In the genomic region with DNA sequence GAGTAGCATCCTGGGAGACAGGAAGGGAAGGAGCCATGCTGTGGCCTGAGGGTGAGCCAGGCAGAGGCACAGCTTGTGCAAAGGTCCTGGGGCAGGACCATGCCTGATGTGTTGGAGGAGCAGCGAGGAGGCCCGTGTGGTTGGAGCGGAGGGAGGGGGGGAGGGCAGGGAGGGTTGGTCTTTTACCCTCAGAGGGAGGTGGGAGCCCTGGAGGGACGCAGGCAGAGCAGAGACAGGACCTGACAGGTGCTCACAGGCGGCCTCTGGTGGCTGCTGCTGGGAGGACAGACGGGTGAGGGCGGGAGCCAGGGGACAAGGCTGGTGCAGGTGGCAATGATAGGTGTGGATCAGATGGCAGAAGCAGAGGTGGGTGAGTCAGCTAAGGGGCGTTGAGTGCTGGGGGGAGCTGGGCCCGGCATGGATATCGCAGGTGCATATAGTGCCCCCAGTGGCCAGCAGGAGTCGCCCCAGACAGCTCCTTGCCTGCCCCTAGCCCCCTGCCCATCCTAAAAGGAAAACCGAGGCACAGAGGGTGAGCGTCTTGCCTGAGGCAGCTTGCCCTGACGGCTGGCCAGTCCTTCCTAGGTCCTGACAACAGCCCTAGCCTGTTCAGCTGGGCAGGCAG, we compare ENCODE assay signal across 8 cellular contexts. TPM values are rescaled to one million over a fixed set of nuclear protein-coding genes. Genes with fewer than 3 reads are reported as not detected.
DNase-seq lines count a peak whose midpoint lies in the region; ATAC-seq, FAIRE-seq and TF ChIP-seq lines count a peak whose summit lies in the region.

No MANE protein-coding gene starts in this region.

- H3K27ac ChIP-seq in CD4-positive, alpha-beta T cell (ENCODE audit: low read depth, low read length), result no peak overlapping the region
- no peak overlapping the region for H3K27ac ChIP-seq in IMR-90 (ENCODE audit: insufficient read depth, low read length)
- no peak overlapping the region for H3K27ac ChIP-seq in astrocyte (ENCODE audit: low read depth, low read length)
- no peak overlapping the region for H3K27ac ChIP-seq in keratinocyte (ENCODE audit: control insufficient read depth, insufficient read depth, low read length)

- H3K9me1 ChIP-seq in IMR-90 (ENCODE audit: insufficient read depth, low read length) (no peaks in the 10 kb centered on the region), keratinocyte (ENCODE audit: control insufficient read depth, extremely low read depth, insufficient read depth, low read length) (no peaks in the 10 kb centered on the region)

- H3K18ac ChIP-seq in IMR-90 (ENCODE audit: low read depth, low read length), result no peak overlapping the region

- H4K91ac ChIP-seq in IMR-90 (ENCODE audit: insufficient read depth, low read depth, low read length), result no peak overlapping the region

- H3K27ac Mint-ChIP-seq in CD4-positive, alpha-beta T cell, result no peak overlapping the region
- H3K27ac Mint-ChIP-seq in T-helper 2 cell treated with Interferon-gamma antibody and Interleukin-4, amounts not matched to agents 5 μg/mL and 100 μg/mL, for 36 hours, result no peak overlapping the region
- no peak overlapping the region for H3K27ac Mint-ChIP-seq in astrocyte (ENCODE audit: unreplicated experiment)

- no peak overlapping the region for H3K4ac ChIP-seq in IMR-90 (ENCODE audit: low read depth, low read length)

- H3K79me2 ChIP-seq in astrocyte (ENCODE audit: insufficient read depth, low read length) (no peaks in the 10 kb centered on the region), keratinocyte (ENCODE audit: control insufficient read depth, insufficient read depth, low read length) (peaks cover 13% of the 10 kb centered on the region)

- H2AFZ ChIP-seq in IMR-90 (replicated peaks; ENCODE audit: low read length, poor library complexity) (peak overlapping the region; percentile 68), astrocyte (ENCODE audit: low read depth, low read length) (no peak overlapping the region), keratinocyte (ENCODE audit: control insufficient read depth, low read length) (no peak overlapping the region)

- H3K9me3 Mint-ChIP-seq in CD4-positive, alpha-beta T cell, result no peaks in the 10 kb centered on the region
- H3K9me3 Mint-ChIP-seq in T-helper 2 cell treated with Interferon-gamma antibody and Interleukin-4, amounts not matched to agents 5 μg/mL and 100 μg/mL, for 36 hours, result no peaks in the 10 kb centered on the region
- no peaks in the 10 kb centered on the region for H3K9me3 Mint-ChIP-seq in astrocyte (ENCODE audit: unreplicated experiment)

- H2AK9ac ChIP-seq in IMR-90 (replicated peaks; ENCODE audit: low read depth, low read length, poor library complexity), result no peak overlapping the region

- peaks cover 7% of the 10 kb centered on the region for H3K4me1 Mint-ChIP-seq in CD4-positive, alpha-beta T cell (ENCODE audit: low read depth)
- H3K4me1 Mint-ChIP-seq in T-helper 2 cell treated with Interferon-gamma antibody and Interleukin-4, amounts not matched to agents 5 μg/mL and 100 μg/mL, for 36 hours (ENCODE audit: low read depth), result peaks cover 13% of the 10 kb centered on the region
- no peaks in the 10 kb centered on the region for H3K4me1 Mint-ChIP-seq in astrocyte (ENCODE audit: low read depth, unreplicated experiment)

- H4K5ac ChIP-seq in IMR-90 (ENCODE audit: low read depth, low read length), result no peak overlapping the region

- H3K4me3 Mint-ChIP-seq in CD4-positive, alpha-beta T cell, result no peak overlapping the region
- no peak overlapping the region for H3K4me3 Mint-ChIP-seq in T-helper 2 cell treated with Interferon-gamma antibody and Interleukin-4, amounts not matched to agents 5 μg/mL and 100 μg/mL, for 36 hours
- no peak overlapping the region for H3K4me3 Mint-ChIP-seq in astrocyte (ENCODE audit: unreplicated experiment)

- FAIRE-seq in astrocyte (lab: Jason Lieb, UNC) (no peak), keratinocyte (lab: Jason Lieb, UNC) (no peak)

- H3K9ac ChIP-seq in IMR-90 (ENCODE audit: low read depth, low read length) (no peak overlapping the region), astrocyte (ENCODE audit: low read length) (no peak overlapping the region), keratinocyte (ENCODE audit: control insufficient read depth, extremely low read depth, insufficient read depth, low read length) (no peak overlapping the region)

- no peak overlapping the region for H3K23ac ChIP-seq in IMR-90 (ENCODE audit: low read depth, low read length)

- dilution Hi-C loops in IMR-90 (cut with HindIII; ENCODE audit: low sequenced_read_pairs, unreplicated experiment), result no loop called here
- dilution Hi-C loops in keratinocyte (cut with MboI; ENCODE audit: extremely low pct_ligation_motif_present, low sequenced_read_pairs), result no loop called here

- in situ Hi-C loops in IMR-90 (cut with MboI; ENCODE audit: low sequenced_read_pairs), result no loop called here

- H3K27me3 Mint-ChIP-seq in CD4-positive, alpha-beta T cell, result peaks cover 4% of the 10 kb centered on the region
- no peaks in the 10 kb centered on the region for H3K27me3 Mint-ChIP-seq in T-helper 2 cell treated with Interferon-gamma antibody and Interleukin-4, amounts not matched to agents 5 μg/mL and 100 μg/mL, for 36 hours (ENCODE audit: low read depth)
- H3K27me3 Mint-ChIP-seq in astrocyte (ENCODE audit: low read depth, unreplicated experiment), result no peaks in the 10 kb centered on the region

- H3K4me1 ChIP-seq in IMR-90 (ENCODE audit: control insufficient read depth, insufficient read depth, low read length), result no peaks in the 10 kb centered on the region
- H3K4me1 ChIP-seq in astrocyte (ENCODE audit: insufficient read depth, low read length), result no peaks in the 10 kb centered on the region
- H3K4me1 ChIP-seq in keratinocyte (ENCODE audit: control insufficient read depth, extremely low read depth, insufficient read depth, low read length), result peaks cover 6% of the 10 kb centered on the region

- POLR2A ChIA-PET in CD4-positive, alpha-beta T cell (lab: Charles Lee), result no interaction called here
- POLR2A ChIA-PET in IMR-90 (lab: Charles Lee; ENCODE audit: unreplicated experiment), result no interaction called here

- H3K79me1 ChIP-seq in IMR-90 (ENCODE audit: low read depth in 1 of 2, low read length in 2 of 2), result no peaks in the 10 kb centered on the region

- no peak for TF ChIP-seq POLR2A in IMR-90 (IDR thresholded peaks at IDR 0.05; ENCODE audit: low read depth, low read length)

- H2BK20ac ChIP-seq in IMR-90 (ENCODE audit: low read depth, low read length), result no peak overlapping the region

- TF ChIP-seq CTCF in CD4-positive, alpha-beta T cell (IDR thresholded peaks at IDR 0.05), result peak; percentile 71
- TF ChIP-seq CTCF in IMR-90 (conservative IDR thresholded peaks at IDR 0.05; ENCODE audit: low read depth, low read length) (peak; percentile 53), astrocyte (IDR thresholded peaks at IDR 0.05; ENCODE audit: insufficient read depth, low read depth, low read length) (peak; percentile 60), keratinocyte (optimal IDR thresholded peaks at IDR 0.05 in 1 of 3, IDR thresholded peaks at IDR 0.05 in 1 of 3, conservative IDR thresholded peaks at IDR 0.05 in 1 of 3; ENCODE audit: extremely low read depth in 1 of 3, insufficient read depth in 2 of 3, low read length in 3 of 3) (peak; percentile 71 to 84 (median 78))

- H4K20me1 ChIP-seq in IMR-90 (ENCODE audit: insufficient read depth, low read length), result peaks cover 2% of the 10 kb centered on the region; the same call in 1 of the 2 replicates
- no peaks in the 10 kb centered on the region for H4K20me1 ChIP-seq in astrocyte (ENCODE audit: insufficient read depth, low read length)
- no peaks in the 10 kb centered on the region for H4K20me1 ChIP-seq in keratinocyte (ENCODE audit: control insufficient read depth, extremely low read depth, insufficient read depth, low read length)

- H2AK5ac ChIP-seq in IMR-90 (ENCODE audit: low read depth, low read length), result no peak overlapping the region; the same call in 1 of the 2 replicates

- WGBS in IMR-90 (ENCODE audit: extremely low coverage in 2 of 2, insufficient read length in 1 of 2), 2 experiments, result 10% methylated on average over 5 of the region's 14 CpGs; no CpG with 5 or more reads in 1 of the 2 experiments

- TF ChIP-seq RAD21 in IMR-90 (IDR thresholded peaks at IDR 0.05; ENCODE audit: low read length), result peak; percentile 38; the same call in 1 of the 2 replicates

- CTCF ChIA-PET in CD4-positive, alpha-beta T cell (lab: Charles Lee), result interaction anchor here (0.8 to 1.7 kb wide), 6 partner anchors 11 to 175 kb away, joined by 3 to 6 read pairs (median 4); no protein-coding TSS in a partner anchor
- CTCF ChIA-PET in IMR-90 (lab: Yijun Ruan, JAX), result no interaction called here

- H3K56ac ChIP-seq in IMR-90 (ENCODE audit: extremely low read depth, insufficient read depth, low read length), result no peak overlapping the region

- intact Hi-C loops in CD4-positive, alpha-beta T cell (cut with DNase I, micrococcal nuclease), result no loop called here
- intact Hi-C loops in IMR-90 (cut with micrococcal nuclease), result no loop called here

- H3K14ac ChIP-seq in IMR-90 (replicated peaks; ENCODE audit: low read depth, low read length), result no peak overlapping the region

- H3K4me3 ChIP-seq in IMR-90 (ENCODE audit: insufficient read depth, low read depth, low read length) (no peak overlapping the region), astrocyte (ENCODE audit: insufficient read depth, low read depth, low read length) (no peak overlapping the region), keratinocyte (ENCODE audit: control insufficient read depth in 2 of 3, extremely low read depth in 1 of 3, insufficient read depth in 2 of 3, low read depth in 1 of 3, low read length in 3 of 3) (no peak overlapping the region)

- no peak overlapping the region for H2BK120ac ChIP-seq in IMR-90 (ENCODE audit: low read depth, low read length)

- H3K4me2 ChIP-seq in IMR-90 (ENCODE audit: low read depth, low read length), result no peak overlapping the region
- no peak overlapping the region for H3K4me2 ChIP-seq in astrocyte (ENCODE audit: low read length)
- no peak overlapping the region for H3K4me2 ChIP-seq in keratinocyte (ENCODE audit: control insufficient read depth, extremely low read depth, insufficient read depth, low read depth, low read length)

- no peaks in the 10 kb centered on the region for H3K27me3 ChIP-seq in CD4-positive, alpha-beta T cell (ENCODE audit: control insufficient read depth, insufficient read depth, low read length)
- no peaks in the 10 kb centered on the region for H3K27me3 ChIP-seq in IMR-90 (ENCODE audit: control insufficient read depth, insufficient read depth, low read length)
- H3K27me3 ChIP-seq in astrocyte (ENCODE audit: insufficient read depth, low read length), result no peaks in the 10 kb centered on the region
- no peaks in the 10 kb centered on the region for H3K27me3 ChIP-seq in keratinocyte (ENCODE audit: control insufficient read depth, extremely low read depth, insufficient read depth, low read length)

- H2BK5ac ChIP-seq in IMR-90 (ENCODE audit: low read depth, low read length, poor library complexity, severe bottlenecking), result no peak overlapping the region

- H4K8ac ChIP-seq in IMR-90 (ENCODE audit: low read depth in 2 of 2, low read length in 2 of 2), result no peak overlapping the region

- H2BK15ac ChIP-seq in IMR-90 (ENCODE audit: low read depth, low read length), result no peak overlapping the region

- no peaks in the 10 kb centered on the region for H3K9me3 ChIP-seq in CD4-positive, alpha-beta T cell (ENCODE audit: control insufficient read depth, low read length)
- no peaks in the 10 kb centered on the region for H3K9me3 ChIP-seq in IMR-90 (ENCODE audit: control insufficient read depth, insufficient read depth, low read length)
- no peaks in the 10 kb centered on the region for H3K9me3 ChIP-seq in astrocyte (ENCODE audit: insufficient read depth, low read depth, low read length)
- no peaks in the 10 kb centered on the region for H3K9me3 ChIP-seq in keratinocyte (ENCODE audit: control insufficient read depth, low read depth, low read length)

- H3K36me3 Mint-ChIP-seq in CD4-positive, alpha-beta T cell (ENCODE audit: low read depth), result no peaks in the 10 kb centered on the region
- no peaks in the 10 kb centered on the region for H3K36me3 Mint-ChIP-seq in T-helper 2 cell treated with Interferon-gamma antibody and Interleukin-4, amounts not matched to agents 5 μg/mL and 100 μg/mL, for 36 hours (ENCODE audit: low read depth)
- peaks cover 4% of the 10 kb centered on the region for H3K36me3 Mint-ChIP-seq in astrocyte (ENCODE audit: low read depth, unreplicated experiment)

- ATAC-seq in CD4-positive, alpha-beta T cell (ENCODE audit: poor library complexity), result peak; percentile 94
- ATAC-seq in IMR-90 (ENCODE audit: low read depth), result peak; percentile 88
- ATAC-seq in GM21390 (IDR thresholded peaks at IDR 0.05; ENCODE audit: unreplicated experiment), result no peak
- no peak for ATAC-seq in HG03095 (IDR thresholded peaks at IDR 0.05; ENCODE audit: unreplicated experiment)

- no TSS peak for BruUV-seq in IMR-90 (replicated peaks; lab: Mats Ljungman, UMichigan)

- peak; percentile 61 to 77 (median 72) for DNase-seq in CD4-positive, alpha-beta T cell
- DNase-seq in IMR-90 (no peak), astrocyte (ENCODE audit: low read depth) (no peak), keratinocyte (ENCODE audit: low read depth, low spot score) (no peak)
- peak; percentile 55 for DNase-seq in T-helper 2 cell treated with Interferon-gamma antibody and Interleukin-4, amounts not matched to agents 5 μg/mL and 100 μg/mL, for 36 hours (ENCODE audit: low spot score)
- peak; percentile 53 to 66 (median 59) for DNase-seq in stimulated activated CD4-positive, alpha-beta T cell treated with anti-CD3 and anti-CD28 coated beads, TNF-alpha, amount 100 ng/mL, for 4 hours (ENCODE audit: low read depth in 3 of 3)

- H3K36me3 ChIP-seq in IMR-90 (ENCODE audit: control insufficient read depth, insufficient read depth, low read length) (peaks cover 4% of the 10 kb centered on the region), astrocyte (ENCODE audit: insufficient read depth, low read length) (no peaks in the 10 kb centered on the region), keratinocyte (ENCODE audit: control insufficient read depth in 2 of 2, extremely low read depth in 1 of 2, insufficient read depth in 2 of 2, low read length in 2 of 2) (peaks cover 11 to 18% of the 10 kb centered on the region in 2 experiments)

RNA-seq across cellular contexts. Expression of a gene that starts 9.8 kb away (rescaled TPM):
- total RNA-seq in CD4-positive, alpha-beta T cell, result 10 to 100 TPM; 12.1 to 14.9 TPM
- total RNA-seq in IMR-90 (2012; rRNA removed), result 0.18 and 0.28 TPM in 2 replicates
- 0.04 TPM in 1 of 2 replicates, not detected in the other for polyA plus RNA-seq in IMR-90 (2012; rRNA removed)
- polyA plus RNA-seq in IMR-90 (2012; cell fraction: cytosol; rRNA removed), result 0.04 TPM in 1 of 2 replicates, not detected in the other
- 0.33 and 0.40 TPM in 2 replicates for polyA plus RNA-seq in IMR-90 (2012; cell fraction: nucleus; rRNA removed; ENCODE audit: low replicate concordance)
- not detected in 2 replicates for total RNA-seq in astrocyte
- polyA plus RNA-seq in keratinocyte, result 60.0 to 77.0 TPM (median 71.9 TPM) in 3 replicates
- polyA plus RNA-seq in keratinocyte (2011; ENCODE audit: low read depth), result 31.8 TPM
- polyA plus RNA-seq in keratinocyte (2011; cell fraction: cytosol; rRNA removed), result 59.1 and 99.8 TPM in 2 replicates
- polyA plus RNA-seq in keratinocyte (2011; cell fraction: nucleus; rRNA removed), result 31.2 and 40.4 TPM in 2 replicates
- polyA plus RNA-seq in keratinocyte (2012; ENCODE audit: low replicate concordance), result 92.2 and 95.0 TPM in 2 replicates
- 47.1 to 107 TPM (median 56.3 TPM) in 3 replicates for polyA minus RNA-seq in keratinocyte
- polyA minus RNA-seq in keratinocyte (2011; cell fraction: cytosol; rRNA and poly(A)+ RNA removed), result 115 TPM
- 30.8 and 32.5 TPM in 2 replicates for polyA minus RNA-seq in keratinocyte (2011; cell fraction: nucleus; rRNA and poly(A)+ RNA removed)

RNA-seq across cellular contexts. Expression of a gene that starts 31.9 kb away (rescaled TPM):
- total RNA-seq in CD4-positive, alpha-beta T cell, result 1 to 10 TPM; 2.6 to 3.4 TPM
- total RNA-seq in IMR-90 (2012; rRNA removed) (25.5 and 34.4 TPM in 2 replicates), astrocyte (39.9 and 41.0 TPM in 2 replicates)
- polyA plus RNA-seq in IMR-90 (2012; rRNA removed) (33.3 and 44.5 TPM in 2 replicates), keratinocyte (12.7 to 47.8 TPM (median 17.6 TPM) in 3 replicates)
- polyA plus RNA-seq in IMR-90 (2012; cell fraction: cytosol; rRNA removed), result 29.2 and 50.1 TPM in 2 replicates
- polyA plus RNA-seq in IMR-90 (2012; cell fraction: nucleus; rRNA removed; ENCODE audit: low replicate concordance), result 24.5 and 49.2 TPM in 2 replicates
- 5.3 TPM for polyA plus RNA-seq in keratinocyte (2011; ENCODE audit: low read depth)
- polyA plus RNA-seq in keratinocyte (2011; cell fraction: cytosol; rRNA removed), result 23.6 and 40.7 TPM in 2 replicates
- 30.7 and 37.7 TPM in 2 replicates for polyA plus RNA-seq in keratinocyte (2011; cell fraction: nucleus; rRNA removed)
- polyA plus RNA-seq in keratinocyte (2012; ENCODE audit: low replicate concordance), result 30.2 and 62.2 TPM in 2 replicates
- 28.8 to 128 TPM (median 38.1 TPM) in 3 replicates for polyA minus RNA-seq in keratinocyte
- polyA minus RNA-seq in keratinocyte (2011; cell fraction: cytosol; rRNA and poly(A)+ RNA removed), result 40.5 TPM
- 17.4 and 19.7 TPM in 2 replicates for polyA minus RNA-seq in keratinocyte (2011; cell fraction: nucleus; rRNA and poly(A)+ RNA removed)

RNA-seq across cellular contexts. Expression of a gene that starts 52.6 kb away (rescaled TPM):
- total RNA-seq in CD4-positive, alpha-beta T cell, result 10 to 100 TPM; 70.2 to 73.7 TPM
- total RNA-seq in IMR-90 (2012; rRNA removed), result not detected in 2 replicates
- not detected in 2 replicates for polyA plus RNA-seq in IMR-90 (2012; rRNA removed)
- not detected in 2 replicates for polyA plus RNA-seq in IMR-90 (2012; cell fraction: cytosol; rRNA removed)
- polyA plus RNA-seq in IMR-90 (2012; cell fraction: nucleus; rRNA removed; ENCODE audit: low replicate concordance), result 0.05 TPM in 1 of 2 replicates, not detected in the other
- total RNA-seq in astrocyte, result not detected in 2 replicates
- polyA plus RNA-seq in keratinocyte, result 0.08 to 0.14 TPM in 2 of 3 replicates, not detected in the other
- polyA plus RNA-seq in keratinocyte (2011; ENCODE audit: low read depth), result not detected
- polyA plus RNA-seq in keratinocyte (2011; cell fraction: cytosol; rRNA removed), result 0.04 TPM in 1 of 2 replicates, not detected in the other
- 0.37 and 0.48 TPM in 2 replicates for polyA plus RNA-seq in keratinocyte (2011; cell fraction: nucleus; rRNA removed)
- polyA plus RNA-seq in keratinocyte (2012; ENCODE audit: low replicate concordance), result 0.47 TPM in 1 of 2 replicates, not detected in the other
- 0.19 to 0.49 TPM in 2 of 3 replicates, not detected in the other for polyA minus RNA-seq in keratinocyte
- not detected for polyA minus RNA-seq in keratinocyte (2011; cell fraction: cytosol; rRNA and poly(A)+ RNA removed)
- 0.39 and 1.8 TPM in 2 replicates for polyA minus RNA-seq in keratinocyte (2011; cell fraction: nucleus; rRNA and poly(A)+ RNA removed)

RNA-seq across cellular contexts. Expression of a gene that starts 59.7 kb away (rescaled TPM):
- 10 to 100 TPM; 49.6 to 51.9 TPM for total RNA-seq in CD4-positive, alpha-beta T cell
- total RNA-seq in IMR-90 (2012; rRNA removed), result 32.8 and 35.6 TPM in 2 replicates
- polyA plus RNA-seq in IMR-90 (2012; rRNA removed), result 90.8 and 95.4 TPM in 2 replicates
- polyA plus RNA-seq in IMR-90 (2012; cell fraction: cytosol; rRNA removed), result 81.8 and 106 TPM in 2 replicates
- polyA plus RNA-seq in IMR-90 (2012; cell fraction: nucleus; rRNA removed; ENCODE audit: low replicate concordance), result 68.5 and 190 TPM in 2 replicates
- total RNA-seq in astrocyte, result 95.8 and 97.3 TPM in 2 replicates
- 40.5 to 72.7 TPM (median 72.1 TPM) in 3 replicates for polyA plus RNA-seq in keratinocyte
- 16.6 TPM for polyA plus RNA-seq in keratinocyte (2011; ENCODE audit: low read depth)
- polyA plus RNA-seq in keratinocyte (2011; cell fraction: cytosol; rRNA removed), result 26.9 and 50.1 TPM in 2 replicates
- polyA plus RNA-seq in keratinocyte (2011; cell fraction: nucleus; rRNA removed), result 93.6 and 114 TPM in 2 replicates
- polyA plus RNA-seq in keratinocyte (2012; ENCODE audit: low replicate concordance), result 40.6 and 101 TPM in 2 replicates
- polyA minus RNA-seq in keratinocyte, result 56.3 to 179 TPM (median 58.1 TPM) in 3 replicates
- 124 TPM for polyA minus RNA-seq in keratinocyte (2011; cell fraction: cytosol; rRNA and poly(A)+ RNA removed)
- 129 and 152 TPM in 2 replicates for polyA minus RNA-seq in keratinocyte (2011; cell fraction: nucleus; rRNA and poly(A)+ RNA removed)

Comparison
In these comparisons a context has a peak if more than half of its experiments do, and no peak if none do; other contexts are left out.
1. ATAC-seq: peak in CD4-positive, alpha-beta T cell (single experiment) and IMR-90 (single experiment); none in GM21390 (single experiment) and HG03095 (single experiment).
2. DNase-seq: peak in CD4-positive, alpha-beta T cell (10 of 10), T-helper 2 cell treated with Interferon-gamma antibody and Interleukin-4, amounts not matched to agents 5 μg/mL and 100 μg/mL, for 36 hours (single experiment) and stimulated activated CD4-positive, alpha-beta T cell treated with anti-CD3 and anti-CD28 coated beads, TNF-alpha, amount 100 ng/mL, for 4 hours (3 of 3); none in IMR-90 (single experiment), astrocyte (single experiment) and keratinocyte (single experiment).
3. RNA of a gene that starts 9.8 kb away (total RNA-seq): 12.1 to 14.9 TPM in CD4-positive, alpha-beta T cell; 0.18 to 0.28 TPM in IMR-90 and not detected in astrocyte; every median in the first group is over 10 times any median in the second.
4. RNA of a gene that starts 52.6 kb away (total RNA-seq): 70.2 to 73.7 TPM in CD4-positive, alpha-beta T cell; not detected in IMR-90 and not detected in astrocyte; every median in the first group is over 10 times any median in the second.
5. Peak in every context shown above with its lines, with median percentiles within 50 percentile points of each other: CTCF ChIP-seq.